In the genomic region with DNA sequence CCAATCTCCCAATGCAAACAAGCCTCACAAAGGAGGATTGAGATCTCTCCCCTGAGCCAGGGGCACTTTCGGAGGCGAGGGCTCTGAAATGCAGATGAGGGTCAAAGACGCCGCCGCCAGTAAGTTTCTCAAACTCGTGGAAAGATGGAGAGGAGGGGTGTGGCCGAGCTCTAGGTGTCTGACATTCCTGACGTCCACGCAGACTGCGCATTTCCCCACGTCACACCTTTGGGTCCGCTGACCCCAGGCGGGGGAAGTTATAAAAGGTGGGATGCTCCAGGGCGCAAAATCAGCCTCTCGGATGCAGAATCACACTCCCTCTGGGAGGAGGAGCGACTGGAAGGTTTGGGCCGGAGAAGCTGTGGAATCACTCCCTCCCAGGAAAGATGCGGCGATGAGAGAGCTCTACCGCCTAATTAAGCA, we compare ENCODE assay signal across 8 cellular contexts. TPM values are rescaled to one million over a fixed set of nuclear protein-coding genes. Genes with fewer than 3 reads are reported as not detected.
DNase-seq lines count a peak whose midpoint lies in the region; ATAC-seq and TF ChIP-seq lines count a peak whose summit lies in the region.

No MANE protein-coding gene starts in this region.

- no peak for TF ChIP-seq EP300 in neural cell (conservative IDR thresholded peaks at IDR 0.05; ENCODE audit: poor library complexity, severe bottlenecking)

- H3K9me3 Mint-ChIP-seq in chondrocyte (ENCODE audit: low read depth) = no peaks in the 10 kb centered on the region

- H3K9me2 ChIP-seq in neural cell (ENCODE audit: insufficient read depth, low read length) = no peaks in the 10 kb centered on the region

- H2AFZ ChIP-seq in KMS-11 (ENCODE audit: low read depth) = peak overlapping the region; percentile 39; the same call in 1 of the 2 replicates
- H2AFZ ChIP-seq in neural cell (ENCODE audit: low read depth, low read length) = no peak overlapping the region

- H3K27ac ChIP-seq in KMS-11 (no peak overlapping the region), neural cell (ENCODE audit: low read length) (no peak overlapping the region)

- H3K4me2 ChIP-seq in KMS-11 = no peak overlapping the region; the same call in 1 of the 2 replicates
- H3K4me2 ChIP-seq in neural cell (ENCODE audit: low read length) = peak overlapping the region; percentile 69

- H3K27me3 Mint-ChIP-seq in chondrocyte (ENCODE audit: low read depth) = peaks cover 53% of the 10 kb centered on the region

- H3K36me3 ChIP-seq in BJ (ENCODE audit: control insufficient read depth, insufficient read depth, low read length) = no peaks in the 10 kb centered on the region
- no peaks in the 10 kb centered on the region for H3K36me3 ChIP-seq in KMS-11 (ENCODE audit: insufficient read depth)
- no peaks in the 10 kb centered on the region for H3K36me3 ChIP-seq in neural cell (ENCODE audit: insufficient read depth, low read length)

- H3K9ac ChIP-seq in KMS-11 = no peak overlapping the region
- H3K9ac ChIP-seq in neural cell (ENCODE audit: low read length) = peak overlapping the region; percentile 52

- no peaks in the 10 kb centered on the region for H4K20me1 ChIP-seq in KMS-11 (ENCODE audit: insufficient read depth)
- H4K20me1 ChIP-seq in neural cell (ENCODE audit: insufficient read depth) = no peaks in the 10 kb centered on the region

- H3K4me3 ChIP-seq in BJ (ENCODE audit: low read depth, low read length) = peak overlapping the region; percentile 45
- no peak overlapping the region for H3K4me3 ChIP-seq in KMS-11 (IDR thresholded peaks at IDR 0.05; ENCODE audit: insufficient read depth, low read depth, low read length)
- H3K4me3 ChIP-seq in neural cell (ENCODE audit: low read length) = peak overlapping the region; percentile 76

- DNase-seq in BJ (ENCODE audit: low read depth) = no peak
- DNase-seq in chondrocyte (ENCODE audit: low spot score) = no peak
- no peak for DNase-seq in cerebellar cortex (ENCODE audit: low spot score)
- DNase-seq in NCI-H774 (lab: John Stamatoyannopoulos, UW) = no peak
- DNase-seq in activated CD4-positive, alpha-beta T cell treated with anti-CD3 and anti-CD28 coated beads for 48 hours = no peak

- H3K27ac Mint-ChIP-seq in chondrocyte (ENCODE audit: unreplicated experiment) = no peak overlapping the region

- H3K36me3 Mint-ChIP-seq in chondrocyte (ENCODE audit: low read depth) = no peaks in the 10 kb centered on the region

- CTCF ChIA-PET in BJ (lab: Yijun Ruan, JAX) = interaction anchor here (0.6 to 0.9 kb wide), 3 partner anchors 9 to 187 kb away, joined by 3 to 4 read pairs (median 3); no protein-coding TSS in a partner anchor

- no peak for TF ChIP-seq RAD21 in neural cell (conservative IDR thresholded peaks at IDR 0.05)

- TF ChIP-seq CTCF in BJ (IDR thresholded peaks at IDR 0.05; ENCODE audit: insufficient read depth, low read depth, low read length) = no peak
- no peak for TF ChIP-seq CTCF in KMS-11 (conservative IDR thresholded peaks at IDR 0.05; ENCODE audit: low read depth, low read length)
- no peak for TF ChIP-seq CTCF in chondrocyte (IDR thresholded peaks at IDR 0.05)
- TF ChIP-seq CTCF in neural cell (IDR thresholded peaks at IDR 0.05; ENCODE audit: poor library complexity, severe bottlenecking) = no peak

- peak overlapping the region; percentile 77 for H3K4me3 Mint-ChIP-seq in chondrocyte (ENCODE audit: unreplicated experiment)

- H3K4me1 ChIP-seq in KMS-11 (ENCODE audit: low read depth, poor library complexity, severe bottlenecking) = no peaks in the 10 kb centered on the region

- H3K27me3 ChIP-seq in BJ (ENCODE audit: control insufficient read depth, insufficient read depth, low read length) = peaks cover 55% of the 10 kb centered on the region
- H3K27me3 ChIP-seq in KMS-11 (ENCODE audit: insufficient read depth, low read depth) = peaks cover 39% of the 10 kb centered on the region
- peaks cover 52% of the 10 kb centered on the region for H3K27me3 ChIP-seq in neural cell (ENCODE audit: insufficient read depth, low read depth, low read length)

- no peaks in the 10 kb centered on the region for H3K9me3 ChIP-seq in neural cell (ENCODE audit: low read length)

- ATAC-seq in HG03520 (IDR thresholded peaks at IDR 0.05; ENCODE audit: unreplicated experiment) = no peak

- H3K4me1 Mint-ChIP-seq in chondrocyte (ENCODE audit: low read depth) = peaks cover 38% of the 10 kb centered on the region

- no peaks in the 10 kb centered on the region for H3K79me2 ChIP-seq in KMS-11 (ENCODE audit: insufficient read depth, low read depth)
- H3K79me2 ChIP-seq in neural cell (replicated peaks; ENCODE audit: insufficient read depth, low read length) = peaks cover 14% of the 10 kb centered on the region

- POLR2A ChIA-PET in BJ (lab: Charles Lee) = no interaction called here

- peaks cover 6% of the 10 kb centered on the region for H3F3A ChIP-seq in neural cell (ENCODE audit: insufficient read depth, low read length, poor library complexity, severe bottlenecking)

TF ChIP-seq in neural cell, 6 proteins besides CTCF, POLR2A, EP300 and RAD21:
- TF ChIP-seq MXI1 (conservative IDR thresholded peaks at IDR 0.05; ENCODE audit: poor library complexity, severe bottlenecking) = no peak
- peak; percentile 35 for TF ChIP-seq EZH2 (IDR thresholded peaks at IDR 0.05; ENCODE audit: borderline replicate concordance, insufficient read depth, low read length, poor library complexity, severe bottlenecking)

RNA-seq across cellular contexts. Expression of gene COL2A1, which starts 2.1 kb away (rescaled TPM):
- polyA plus RNA-seq in BJ (2011; rRNA removed) (not detected in 2 replicates), neural cell (1.2 and 1.3 TPM in 2 replicates)
- 0.05 TPM in 1 of 2 replicates, not detected in the other for polyA minus RNA-seq in BJ (2011; rRNA and poly(A)+ RNA removed)
- 2.0 to 47.7 TPM (median 35.6 TPM) in 3 replicates for total RNA-seq in chondrocyte
- 1.9 and 2.2 TPM in 2 replicates for polyA minus RNA-seq in neural cell

RNA-seq across cellular contexts. Expression of gene TMEM106C, which starts 38.8 kb away (rescaled TPM):
- polyA plus RNA-seq in BJ (2011; rRNA removed) (188 and 217 TPM in 2 replicates), neural cell (286 and 290 TPM in 2 replicates)
- polyA minus RNA-seq in BJ (2011; rRNA and poly(A)+ RNA removed) = 41.0 and 101 TPM in 2 replicates
- 54.3 to 60.1 TPM (median 54.8 TPM) in 3 replicates for total RNA-seq in chondrocyte
- 133 and 143 TPM in 2 replicates for polyA minus RNA-seq in neural cell
